ENCODE assay signal across 1 cellular context in the genomic region with DNA sequence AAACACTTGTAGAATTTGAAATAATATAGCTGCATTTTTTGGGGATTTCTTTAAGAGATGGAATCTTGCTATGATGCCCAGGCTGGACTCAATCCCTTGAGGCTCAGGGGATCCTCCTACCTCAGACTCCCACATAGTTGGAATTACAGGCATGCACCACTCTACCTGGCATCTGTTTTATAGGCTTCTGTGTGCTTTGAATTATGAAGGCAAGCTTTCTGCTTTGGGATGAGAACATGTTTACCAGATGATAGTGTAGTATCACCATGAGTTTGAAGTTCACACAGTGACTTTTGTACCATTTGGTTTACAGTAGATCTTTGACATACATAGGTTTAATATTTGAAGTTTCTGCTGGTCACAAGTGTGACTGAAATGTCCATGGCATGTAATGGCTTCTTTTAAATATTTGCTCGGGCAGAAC.
TF ChIP-seq lines count a peak whose summit lies in the region.

No MANE protein-coding gene starts in this region.

TF ChIP-seq in HepG2, 621 proteins besides CTCF, POLR2A, EP300 and RAD21 (continued from another document and continues in another):
- TF ChIP-seq, protein P1, sequence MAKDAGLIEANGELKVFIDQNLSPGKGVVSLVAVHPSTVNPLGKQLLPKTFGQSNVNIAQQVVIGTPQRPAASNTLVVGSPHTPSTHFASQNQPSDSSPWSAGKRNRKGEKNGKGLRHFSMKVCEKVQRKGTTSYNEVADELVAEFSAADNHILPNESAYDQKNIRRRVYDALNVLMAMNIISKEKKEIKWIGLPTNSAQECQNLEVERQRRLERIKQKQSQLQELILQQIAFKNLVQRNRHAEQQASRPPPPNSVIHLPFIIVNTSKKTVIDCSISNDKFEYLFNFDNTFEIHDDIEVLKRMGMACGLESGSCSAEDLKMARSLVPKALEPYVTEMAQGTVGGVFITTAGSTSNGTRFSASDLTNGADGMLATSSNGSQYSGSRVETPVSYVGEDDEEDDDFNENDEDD (CRISPR knock-in tag; IDR thresholded peaks at IDR 0.05; ENCODE audit: borderline replicate concordance) = no peak
- TF ChIP-seq, protein P2, sequence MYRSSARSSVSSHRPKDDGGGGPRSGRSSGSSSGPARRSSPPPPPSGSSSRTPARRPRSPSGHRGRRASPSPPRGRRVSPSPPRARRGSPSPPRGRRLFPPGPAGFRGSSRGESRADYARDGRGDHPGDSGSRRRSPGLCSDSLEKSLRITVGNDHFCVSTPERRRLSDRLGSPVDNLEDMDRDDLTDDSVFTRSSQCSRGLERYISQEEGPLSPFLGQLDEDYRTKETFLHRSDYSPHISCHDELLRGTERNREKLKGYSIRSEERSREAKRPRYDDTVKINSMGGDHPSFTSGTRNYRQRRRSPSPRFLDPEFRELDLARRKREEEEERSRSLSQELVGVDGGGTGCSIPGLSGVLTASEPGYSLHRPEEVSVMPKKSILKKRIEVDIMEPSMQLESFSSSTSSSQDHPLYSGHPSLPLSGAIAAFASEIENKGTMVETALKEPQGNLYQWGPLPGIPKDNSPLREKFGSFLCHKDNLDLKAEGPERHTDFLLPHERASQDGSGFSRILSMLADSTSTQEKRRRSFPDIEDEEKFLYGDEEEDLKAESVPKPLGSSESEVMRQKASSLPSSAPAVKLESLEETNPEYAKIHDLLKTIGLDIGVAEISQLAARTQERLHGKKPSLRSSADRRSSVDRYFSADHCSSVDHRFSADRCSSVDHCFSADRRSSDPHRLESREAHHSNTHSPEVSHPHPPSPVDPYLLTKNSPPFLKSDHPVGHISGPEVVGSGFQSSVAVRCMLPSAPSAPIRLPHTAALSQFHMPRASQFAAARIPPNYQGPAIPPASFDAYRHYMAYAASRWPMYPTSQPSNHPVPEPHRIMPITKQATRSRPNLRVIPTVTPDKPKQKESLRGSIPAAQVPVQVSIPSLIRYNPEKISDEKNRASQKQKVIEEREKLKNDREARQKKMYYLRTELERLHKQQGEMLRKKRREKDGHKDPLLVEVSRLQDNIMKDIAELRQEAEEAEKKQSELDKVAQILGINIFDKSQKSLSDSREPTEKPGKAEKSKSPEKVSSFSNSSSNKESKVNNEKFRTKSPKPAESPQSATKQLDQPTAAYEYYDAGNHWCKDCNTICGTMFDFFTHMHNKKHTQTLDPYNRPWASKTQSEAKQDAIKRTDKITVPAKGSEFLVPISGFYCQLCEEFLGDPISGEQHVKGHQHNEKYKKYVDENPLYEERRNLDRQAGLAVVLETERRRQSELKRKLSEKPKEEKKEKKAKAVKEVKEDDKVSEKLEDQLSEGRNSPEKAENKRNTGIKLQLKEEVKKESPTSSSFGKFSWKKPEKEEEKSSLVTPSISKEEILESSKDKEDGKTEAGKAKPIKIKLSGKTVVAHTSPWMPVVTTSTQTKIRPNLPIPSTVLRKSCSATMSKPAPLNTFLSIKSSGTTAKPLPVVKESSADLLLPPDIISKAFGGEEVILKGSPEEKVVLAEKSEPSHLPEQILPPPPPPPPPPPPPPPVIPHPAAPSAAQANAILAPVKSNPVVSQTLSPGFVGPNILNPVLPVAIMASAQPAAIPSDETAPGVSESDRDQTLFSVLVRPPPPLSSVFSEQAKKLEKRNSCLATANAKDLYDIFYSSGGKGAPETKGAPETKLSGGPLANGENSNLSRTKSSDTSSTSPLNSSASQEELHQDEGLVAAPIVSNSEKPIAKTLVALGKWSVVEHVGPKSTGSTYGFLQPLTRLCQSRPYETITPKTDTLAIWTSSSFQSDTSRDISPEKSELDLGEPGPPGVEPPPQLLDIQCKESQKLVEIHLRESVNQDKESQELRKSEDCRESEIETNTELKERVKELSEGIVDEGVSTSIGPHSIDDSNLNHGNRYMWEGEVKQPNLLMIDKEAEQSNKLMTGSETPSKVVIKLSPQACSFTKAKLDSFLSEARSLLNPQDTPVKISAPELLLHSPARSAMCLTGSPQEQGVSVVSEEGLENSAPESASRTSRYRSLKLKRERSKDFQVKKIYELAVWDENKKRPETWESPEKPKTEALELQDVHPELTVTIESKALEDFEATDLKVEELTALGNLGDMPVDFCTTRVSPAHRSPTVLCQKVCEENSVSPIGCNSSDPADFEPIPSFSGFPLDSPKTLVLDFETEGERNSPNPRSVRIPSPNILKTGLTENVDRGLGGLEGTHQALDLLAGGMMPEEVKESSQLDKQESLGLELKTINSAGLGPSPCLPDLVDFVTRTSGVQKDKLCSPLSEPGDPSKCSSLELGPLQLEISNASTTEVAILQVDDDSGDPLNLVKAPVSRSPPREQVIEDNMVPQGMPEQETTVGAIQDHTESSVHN (CRISPR knock-in tag; IDR thresholded peaks at IDR 0.05) = no peak
- no peak for TF ChIP-seq HOXA3 (CRISPR knock-in tag; IDR thresholded peaks at IDR 0.05)
- TF ChIP-seq ZNF282 (IDR thresholded peaks at IDR 0.05; ENCODE audit: partially characterized antibody) = no peak
- no peak for TF ChIP-seq ZNF615 (CRISPR knock-in tag; IDR thresholded peaks at IDR 0.05; ENCODE audit: borderline replicate concordance)
- TF ChIP-seq MED8 (CRISPR knock-in tag; IDR thresholded peaks at IDR 0.05; ENCODE audit: insufficient replicate concordance) = no peak
- no peak for TF ChIP-seq ZFP1 (CRISPR knock-in tag; IDR thresholded peaks at IDR 0.05)
- TF ChIP-seq ZBTB46 (CRISPR knock-in tag; IDR thresholded peaks at IDR 0.05; ENCODE audit: borderline replicate concordance) = no peak
- no peak for TF ChIP-seq GABPB1 (CRISPR knock-in tag; IDR thresholded peaks at IDR 0.05)
- TF ChIP-seq SAP130 (CRISPR knock-in tag; IDR thresholded peaks at IDR 0.05; ENCODE audit: low read depth) = peak; percentile 73
- no peak for TF ChIP-seq ZNF550 (CRISPR knock-in tag; IDR thresholded peaks at IDR 0.05; ENCODE audit: borderline replicate concordance)
- no peak for TF ChIP-seq NR1H2 (CRISPR knock-in tag; IDR thresholded peaks at IDR 0.05; ENCODE audit: borderline replicate concordance, low read depth)
- no peak for TF ChIP-seq NCOA5 (CRISPR knock-in tag; IDR thresholded peaks at IDR 0.05)
- TF ChIP-seq, protein P3, sequence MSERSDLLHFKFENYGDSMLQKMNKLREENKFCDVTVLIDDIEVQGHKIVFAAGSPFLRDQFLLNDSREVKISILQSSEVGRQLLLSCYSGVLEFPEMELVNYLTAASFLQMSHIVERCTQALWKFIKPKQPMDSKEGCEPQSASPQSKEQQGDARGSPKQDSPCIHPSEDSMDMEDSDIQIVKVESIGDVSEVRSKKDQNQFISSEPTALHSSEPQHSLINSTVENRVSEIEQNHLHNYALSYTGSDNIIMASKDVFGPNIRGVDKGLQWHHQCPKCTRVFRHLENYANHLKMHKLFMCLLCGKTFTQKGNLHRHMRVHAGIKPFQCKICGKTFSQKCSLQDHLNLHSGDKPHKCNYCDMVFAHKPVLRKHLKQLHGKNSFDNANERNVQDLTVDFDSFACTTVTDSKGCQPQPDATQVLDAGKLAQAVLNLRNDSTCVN (CRISPR knock-in tag; IDR thresholded peaks at IDR 0.05; ENCODE audit: borderline replicate concordance) = no peak
- no peak for TF ChIP-seq TCF7 (IDR thresholded peaks at IDR 0.05; ENCODE audit: low read depth)
- no peak for TF ChIP-seq DRAP1 (CRISPR knock-in tag; IDR thresholded peaks at IDR 0.05)
- no peak for TF ChIP-seq RFX1 (IDR thresholded peaks at IDR 0.05)
- no peak for TF ChIP-seq ZFP82 (CRISPR knock-in tag; IDR thresholded peaks at IDR 0.05; ENCODE audit: borderline replicate concordance)
- TF ChIP-seq ASH2L (IDR thresholded peaks at IDR 0.05; ENCODE audit: insufficient read length, low read depth, low read length) = peak; percentile 58
- no peak for TF ChIP-seq MTA3 (CRISPR knock-in tag; IDR thresholded peaks at IDR 0.05)
- no peak for TF ChIP-seq PRPF4 (IDR thresholded peaks at IDR 0.05; ENCODE audit: low read depth, low read length, poor library complexity, severe bottlenecking)
- TF ChIP-seq KMT2B (CRISPR knock-in tag; IDR thresholded peaks at IDR 0.05) = no peak
- TF ChIP-seq ZNF263 (CRISPR knock-in tag; IDR thresholded peaks at IDR 0.05) = no peak
- TF ChIP-seq, protein P4, sequence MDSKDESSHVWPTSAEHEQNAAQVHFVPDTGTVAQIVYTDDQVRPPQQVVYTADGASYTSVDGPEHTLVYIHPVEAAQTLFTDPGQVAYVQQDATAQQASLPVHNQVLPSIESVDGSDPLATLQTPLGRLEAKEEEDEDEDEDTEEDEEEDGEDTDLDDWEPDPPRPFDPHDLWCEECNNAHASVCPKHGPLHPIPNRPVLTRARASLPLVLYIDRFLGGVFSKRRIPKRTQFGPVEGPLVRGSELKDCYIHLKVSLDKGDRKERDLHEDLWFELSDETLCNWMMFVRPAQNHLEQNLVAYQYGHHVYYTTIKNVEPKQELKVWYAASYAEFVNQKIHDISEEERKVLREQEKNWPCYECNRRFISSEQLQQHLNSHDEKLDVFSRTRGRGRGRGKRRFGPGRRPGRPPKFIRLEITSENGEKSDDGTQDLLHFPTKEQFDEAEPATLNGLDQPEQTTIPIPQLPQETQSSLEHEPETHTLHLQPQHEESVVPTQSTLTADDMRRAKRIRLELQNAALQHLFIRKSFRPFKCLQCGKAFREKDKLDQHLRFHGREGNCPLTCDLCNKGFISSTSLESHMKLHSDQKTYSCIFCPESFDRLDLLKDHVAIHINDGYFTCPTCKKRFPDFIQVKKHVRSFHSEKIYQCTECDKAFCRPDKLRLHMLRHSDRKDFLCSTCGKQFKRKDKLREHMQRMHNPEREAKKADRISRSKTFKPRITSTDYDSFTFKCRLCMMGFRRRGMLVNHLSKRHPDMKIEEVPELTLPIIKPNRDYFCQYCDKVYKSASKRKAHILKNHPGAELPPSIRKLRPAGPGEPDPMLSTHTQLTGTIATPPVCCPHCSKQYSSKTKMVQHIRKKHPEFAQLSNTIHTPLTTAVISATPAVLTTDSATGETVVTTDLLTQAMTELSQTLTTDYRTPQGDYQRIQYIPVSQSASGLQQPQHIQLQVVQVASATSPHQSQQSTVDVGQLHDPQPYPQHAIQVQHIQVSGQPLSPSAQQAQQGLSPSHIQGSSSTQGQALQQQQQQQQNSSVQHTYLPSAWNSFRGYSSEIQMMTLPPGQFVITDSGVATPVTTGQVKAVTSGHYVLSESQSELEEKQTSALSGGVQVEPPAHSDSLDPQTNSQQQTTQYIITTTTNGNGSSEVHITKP (CRISPR knock-in tag; IDR thresholded peaks at IDR 0.05; ENCODE audit: low read depth) = no peak
- no peak for TF ChIP-seq ZNF430 (CRISPR knock-in tag; IDR thresholded peaks at IDR 0.05)
- no peak for TF ChIP-seq DR1 (CRISPR knock-in tag; IDR thresholded peaks at IDR 0.05)
- peak; percentile 31; the same call in 1 of the 2 replicates for TF ChIP-seq MIER2 (CRISPR knock-in tag; IDR thresholded peaks at IDR 0.05)
- TF ChIP-seq THAP8 (CRISPR knock-in tag; IDR thresholded peaks at IDR 0.05; ENCODE audit: borderline replicate concordance) = no peak
- no peak for TF ChIP-seq CHCHD3 (CRISPR knock-in tag; IDR thresholded peaks at IDR 0.05)
- TF ChIP-seq ZNF784 (CRISPR knock-in tag; IDR thresholded peaks at IDR 0.05; ENCODE audit: borderline replicate concordance) = no peak
- no peak for TF ChIP-seq TOPORS (CRISPR knock-in tag; IDR thresholded peaks at IDR 0.05)
- TF ChIP-seq ZC3H13 (CRISPR knock-in tag; IDR thresholded peaks at IDR 0.05) = 0 out of 2 replicates have a peak, but pooled peaks have one; percentile 44
- TF ChIP-seq FOXA1 (IDR thresholded peaks at IDR 0.05) = no peak
- peak; percentile 41; the same call in 1 of the 2 replicates for TF ChIP-seq FOXA1 (CRISPR knock-in tag; IDR thresholded peaks at IDR 0.05)
- TF ChIP-seq ZNF770 (CRISPR knock-in tag; IDR thresholded peaks at IDR 0.05) = peak; percentile 96
